In genomic region chr17:35021520-35022380, GRCh38 we compare ENCODE assay signal across 11 cellular contexts. TPM values are rescaled to one million over a fixed set of nuclear protein-coding genes. Genes with fewer than 3 reads are reported as not detected.
DNase-seq lines count a peak whose midpoint lies in the region; ATAC-seq and TF ChIP-seq lines count a peak whose summit lies in the region.
"Had no signal": no experiment of that assay in that cellular context is flagged by ENCODE, and none has a peak within 500 bp of the region (broad histone marks: within the 10 kb centered on the region; RNA-seq: fewer than 3 reads in every experiment).

No MANE protein-coding gene starts in this region.

- no peak overlapping the region for H2AFZ ChIP-seq in DND-41 (ENCODE audit: low read depth, low read length)

- no peaks in the 10 kb centered on the region for H4K20me1 ChIP-seq in DND-41 (ENCODE audit: insufficient read depth, low read length)

- H3K4me1 ChIP-seq in DND-41 (ENCODE audit: insufficient read depth, low read length) (peaks cover 15% of the 10 kb centered on the region), esophagus muscularis mucosa (peaks cover 23 to 29% (median 25%) of the 10 kb centered on the region in 4 donors), skeletal muscle tissue (ENCODE audit: control insufficient read depth in 3 of 3, insufficient read depth in 3 of 3, low read length in 3 of 3) (peaks cover 6 to 20% (median 17%) of the 10 kb centered on the region in 3 donors)

- H3K36me3 ChIP-seq in DND-41 (ENCODE audit: insufficient read depth, low read length) (peaks cover 50% of the 10 kb centered on the region), esophagus muscularis mucosa (peaks cover 12 to 73% (median 38%) of the 10 kb centered on the region in 4 donors), skeletal muscle tissue (ENCODE audit: control insufficient read depth in 3 of 3, insufficient read depth in 3 of 3, low read length in 3 of 3) (peaks cover 10 to 49% (median 16%) of the 10 kb centered on the region in 3 donors)
- H3K36me3 ChIP-seq: ovary had no signal

- 89% methylated on average over 11 of the region's 11 CpGs for WGBS in esophagus muscularis mucosa

- intact Hi-C loops in esophagus muscularis mucosa (cut with DNase I) = loop anchor here (5.0 kb wide), 1 partner anchor 41 kb away; the partner anchor contains the start of gene RFFL

- H3K4me2 ChIP-seq in DND-41 (ENCODE audit: insufficient read depth, low read length) = no peak overlapping the region

- TF ChIP-seq POLR2A in esophagus muscularis mucosa (IDR thresholded peaks at IDR 0.05; ENCODE audit: low read depth) = no peak

- H3K27ac ChIP-seq in DND-41 (ENCODE audit: low read length) = peak overlapping the region; percentile 79; the same call in 1 of the 2 replicates
- H3K27ac ChIP-seq in VCaP = peak overlapping the region; percentile 67
- peak overlapping the region; percentile 69 to 77 (median 75) for H3K27ac ChIP-seq in esophagus muscularis mucosa (replicated peaks in 1 of 4)
- peak overlapping the region; percentile 69 for H3K27ac ChIP-seq in skeletal muscle tissue (ENCODE audit: low read depth, low read length)
- H3K27ac ChIP-seq: ovary, SK-N-MC had no signal

- H3K27me3 ChIP-seq in DND-41 (ENCODE audit: insufficient read depth, low read length, poor library complexity) (no peaks in the 10 kb centered on the region), esophagus muscularis mucosa (no peaks in the 10 kb centered on the region), skeletal muscle tissue (ENCODE audit: control insufficient read depth in 3 of 3, insufficient read depth in 3 of 3, low read length in 3 of 3) (no peaks in the 10 kb centered on the region)
- H3K27me3 ChIP-seq: ovary had no signal

- H3K9me3 ChIP-seq in DND-41 (ENCODE audit: insufficient read depth, low read length, severe bottlenecking) (no peaks in the 10 kb centered on the region), esophagus muscularis mucosa (no peaks in the 10 kb centered on the region), skeletal muscle tissue (ENCODE audit: control insufficient read depth in 3 of 3, low read length in 3 of 3) (no peaks in the 10 kb centered on the region)
- H3K9me3 ChIP-seq: ovary had no signal

- TF ChIP-seq EP300 in esophagus muscularis mucosa (IDR thresholded peaks at IDR 0.05) = no peak

- no peak for TF ChIP-seq CTCF in DND-41 (IDR thresholded peaks at IDR 0.05; ENCODE audit: borderline replicate concordance, extremely low read depth, low read length, poor library complexity, severe bottlenecking)
- no peak for TF ChIP-seq CTCF in VCaP (conservative IDR thresholded peaks at IDR 0.05)
- TF ChIP-seq CTCF in esophagus muscularis mucosa (IDR thresholded peaks at IDR 0.05) = no peak

- H3K79me2 ChIP-seq in DND-41 (ENCODE audit: insufficient read depth, low read length) = no peaks in the 10 kb centered on the region

- DNase-seq in DND-41 (no peak), esophagus muscularis mucosa (ENCODE audit: extremely low spot score) (no peak)
- DNase-seq: NCI-H446 had no signal

- no peak overlapping the region for H3K4me3 ChIP-seq in DND-41 (ENCODE audit: low read depth in 1 of 2, low read length in 2 of 2)
- H3K4me3 ChIP-seq in esophagus muscularis mucosa = no peak overlapping the region
- H3K4me3 ChIP-seq in skeletal muscle tissue (ENCODE audit: low read length in 3 of 3) = no peak overlapping the region
- H3K4me3 ChIP-seq: ovary, SK-N-MC had no signal

- H3K9ac ChIP-seq in DND-41 (ENCODE audit: low read depth, low read length) (0 out of 2 replicates have a peak overlapping the region, but pooled peaks have one; percentile 44), skeletal muscle tissue (ENCODE audit: low read depth in 1 of 3, low read length in 3 of 3) (peak overlapping the region in 1 of 3 donors; percentile 17)

- ATAC-seq in DND-41 (ENCODE audit: insufficient read depth, low read depth) (no peak), GM21367 (IDR thresholded peaks at IDR 0.05; ENCODE audit: unreplicated experiment) (no peak), GM21717 (IDR thresholded peaks at IDR 0.05; ENCODE audit: unreplicated experiment) (no peak), GM19023 (IDR thresholded peaks at IDR 0.05; ENCODE audit: unreplicated experiment) (no peak), GM19035 (IDR thresholded peaks at IDR 0.05; ENCODE audit: unreplicated experiment) (no peak)

RNA-seq across cellular contexts. Expression of gene LIG3, which starts 41.4 kb away (rescaled TPM):
- total RNA-seq in esophagus muscularis mucosa = 10 to 100 TPM; 24.7 to 50.7 (median 32.1) TPM
- 36.5 TPM for total RNA-seq in skeletal muscle tissue

RNA-seq across cellular contexts. Expression of gene RFFL, which starts 41.8 kb away (rescaled TPM):
- total RNA-seq in esophagus muscularis mucosa = 10 to 100 TPM; 19.5 to 40.9 (median 33.3) TPM
- 2.1 TPM for total RNA-seq in skeletal muscle tissue
